16 cellular contexts compared by ENCODE assay signal in the genomic region with DNA sequence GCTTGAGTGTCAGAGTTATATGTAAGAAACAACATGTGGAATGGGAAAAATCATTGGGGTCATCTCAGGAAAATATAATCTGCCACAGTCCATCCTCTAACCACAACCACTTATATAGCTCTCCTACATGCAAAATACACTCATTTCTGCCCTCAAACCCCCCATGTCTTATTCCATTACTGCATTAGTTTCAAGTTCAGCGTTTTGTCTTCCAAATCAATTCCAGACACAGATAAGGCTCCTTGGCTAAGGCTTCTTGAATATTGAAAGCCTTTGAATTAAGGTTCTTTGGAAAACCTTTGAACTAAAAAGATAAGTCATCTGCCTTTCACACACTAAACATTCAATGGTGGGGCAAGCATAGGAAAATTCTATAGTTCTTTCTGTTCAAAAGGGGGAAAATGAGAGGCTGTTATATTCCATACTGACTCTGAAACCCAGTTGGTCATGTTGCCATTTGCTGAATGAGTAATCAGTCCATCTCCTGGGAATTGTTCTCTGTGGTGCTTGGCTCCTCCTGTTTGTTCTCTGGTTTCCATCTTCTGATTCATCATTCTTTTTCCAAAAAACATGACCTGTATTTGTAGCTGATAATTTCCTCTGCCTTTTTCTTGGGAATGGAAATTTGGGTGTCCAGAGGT.
A peak's percentile ranks its signal among the peaks of the same experiment; 100 is the strongest.
DNase-seq lines count a peak whose midpoint lies in the region; ATAC-seq, FAIRE-seq and TF ChIP-seq lines count a peak whose summit lies in the region.
"Had no signal": no experiment of that assay in that cellular context is flagged by ENCODE, and none has a peak within 500 bp of the region (broad histone marks: within the 10 kb centered on the region; RNA-seq: fewer than 3 reads in every experiment).

No MANE protein-coding gene starts in this region.

- H3K4me2 ChIP-seq in astrocyte (ENCODE audit: low read length): peak overlapping the region; percentile 66
- no peak overlapping the region for H3K4me2 ChIP-seq in H9 (ENCODE audit: insufficient read depth, insufficient read length, low read length)

- CTCF ChIA-PET in MCF 10A (lab: Yijun Ruan, JAX): interaction anchor here (0.6 to 1.0 kb wide), 3 partner anchors 76 to 182 kb away, joined by 3 read pairs; no protein-coding TSS in a partner anchor
- CTCF ChIA-PET in activated naive CD4-positive, alpha-beta T cell treated with anti-CD3 and anti-CD28 coated beads, Interleukin-2, amount 10 ng/mL, durations not matched to agents 7 days and 5 days (lab: Charles Lee): no interaction called here

- no peak overlapping the region for H2AK5ac ChIP-seq in H9 (ENCODE audit: insufficient read length, low read length)

- H3K23ac ChIP-seq in H9 (ENCODE audit: insufficient read length, low read depth, low read length): no peak overlapping the region

- H3K9ac ChIP-seq in astrocyte (ENCODE audit: low read length) (peak overlapping the region; percentile 14), H9 (ENCODE audit: extremely low read depth, insufficient read length, low read length) (no peak overlapping the region)

- no CpG with 5 or more reads among the region's 1 CpG for WGBS in H9 (ENCODE audit: extremely low coverage, insufficient read length, low lambda C conversion rate)

- H4K5ac ChIP-seq in H9 (ENCODE audit: insufficient read length, low read depth, low read length): no peak overlapping the region

- no peak overlapping the region for H3K18ac ChIP-seq in H9 (ENCODE audit: insufficient read length, low read depth, low read length)

- no peaks in the 10 kb centered on the region for H4K20me1 ChIP-seq in astrocyte (ENCODE audit: insufficient read depth, low read length)
- no peaks in the 10 kb centered on the region for H4K20me1 ChIP-seq in H9 (ENCODE audit: control insufficient read depth, insufficient read depth, insufficient read length)

- no peaks in the 10 kb centered on the region for H3K23me2 ChIP-seq in H9 (ENCODE audit: insufficient read length, low read depth, low read length, poor library complexity, severe bottlenecking)

- DNase-seq in MCF 10A (ENCODE audit: unreplicated experiment): peak; percentile 74
- DNase-seq in breast epithelium (ENCODE audit: low spot score in 2 of 2): no peak
- peak; percentile 71 for DNase-seq in astrocyte (ENCODE audit: low read depth)
- peak; percentile 5 for DNase-seq in glomerular visceral epithelial cell (ENCODE audit: extremely low spot score)
- DNase-seq in activated naive CD4-positive, alpha-beta T cell treated with anti-CD3 and anti-CD28 coated beads, Interleukin-2, amount 10 ng/mL, durations not matched to agents 7 days and 5 days: no peak
- no peak for DNase-seq in H9
- DNase-seq in GM19240 (ENCODE audit: insufficient read length, low spot score): no peak
- DNase-seq: activated CD4-positive, alpha-beta T cell treated with anti-CD3 and anti-CD28 coated beads for 36 hours; body of pancreas; NCI-H345; occipital lobe; testis had no signal

- no peak overlapping the region for H3K4me3 ChIP-seq in breast epithelium
- no peak overlapping the region for H3K4me3 ChIP-seq in astrocyte (ENCODE audit: insufficient read depth, low read depth, low read length)
- H3K4me3 ChIP-seq: body of pancreas, testis had no signal

- BruUV-seq in MCF 10A (replicated peaks; lab: Mats Ljungman, UMichigan): no TSS peak

- H2AFZ ChIP-seq in astrocyte (ENCODE audit: low read depth, low read length) (peak overlapping the region; percentile 29), H9 (ENCODE audit: low read length) (no peak overlapping the region)

- H3K4ac ChIP-seq in H9 (ENCODE audit: low read depth, low read length): no peak overlapping the region

- H3K36me3 ChIP-seq in breast epithelium: no peaks in the 10 kb centered on the region
- H3K36me3 ChIP-seq in astrocyte (ENCODE audit: insufficient read depth, low read length): no peaks in the 10 kb centered on the region

- no peak overlapping the region for H2BK5ac ChIP-seq in H9 (ENCODE audit: insufficient read length, low read length)

- no peaks in the 10 kb centered on the region for H3K9me3 ChIP-seq in breast epithelium
- H3K9me3 ChIP-seq in astrocyte (ENCODE audit: insufficient read depth, low read depth, low read length): no peaks in the 10 kb centered on the region
- H3K9me3 ChIP-seq in H9 (ENCODE audit: control insufficient read depth, low read depth, low read length): no peaks in the 10 kb centered on the region
- H3K9me3 ChIP-seq: body of pancreas, testis had no signal

- no peak overlapping the region for H3K14ac ChIP-seq in H9 (ENCODE audit: insufficient read depth, low read length)

- H2BK12ac ChIP-seq in H9 (ENCODE audit: insufficient read length, low read depth, low read length): no peak overlapping the region

- H4K91ac ChIP-seq in H9 (ENCODE audit: insufficient read length, low read depth, low read length): no peak overlapping the region

- H3K9me3 Mint-ChIP-seq in MCF 10A (ENCODE audit: unreplicated experiment) (no peaks in the 10 kb centered on the region), astrocyte (ENCODE audit: unreplicated experiment) (no peaks in the 10 kb centered on the region), H9 (no peaks in the 10 kb centered on the region)
- H3K9me3 Mint-ChIP-seq in activated naive CD4-positive, alpha-beta T cell treated with anti-CD3 and anti-CD28 coated beads, Interleukin-2, amount 10 ng/mL, durations not matched to agents 7 days and 5 days: no peaks in the 10 kb centered on the region

- no peak overlapping the region for H2BK120ac ChIP-seq in H9 (ENCODE audit: low read depth, low read length, poor library complexity, severe bottlenecking)

- H3K27me3 ChIP-seq in breast epithelium (no peaks in the 10 kb centered on the region), astrocyte (ENCODE audit: insufficient read depth, low read length) (no peaks in the 10 kb centered on the region), H9 (ENCODE audit: insufficient read depth, low read length) (no peaks in the 10 kb centered on the region)
- H3K27me3 ChIP-seq: body of pancreas, testis had no signal

- no peak overlapping the region for H2BK20ac ChIP-seq in H9 (ENCODE audit: low read depth, low read length, poor library complexity, severe bottlenecking)

- no peaks in the 10 kb centered on the region for H3K79me2 ChIP-seq in astrocyte (ENCODE audit: insufficient read depth, low read length)
- no peaks in the 10 kb centered on the region for H3K79me2 ChIP-seq in H9 (ENCODE audit: insufficient read depth, low read length)

- TF ChIP-seq CTCF in MCF 10A (IDR thresholded peaks at IDR 0.05; ENCODE audit: unreplicated experiment) (no peak), breast epithelium (IDR thresholded peaks at IDR 0.05) (no peak), astrocyte (IDR thresholded peaks at IDR 0.05; ENCODE audit: insufficient read depth, low read depth, low read length) (no peak), H9 (conservative IDR thresholded peaks at IDR 0.05) (no peak)

- no peak for ATAC-seq in GM18498 (IDR thresholded peaks at IDR 0.05; ENCODE audit: unreplicated experiment)
- ATAC-seq: activated CD4-positive, alpha-beta T cell treated with anti-CD3 and anti-CD28 coated beads for 36 hours; body of pancreas had no signal

- H3K79me1 ChIP-seq in H9 (ENCODE audit: insufficient read depth, low read depth, low read length, poor library complexity, severe bottlenecking): no peaks in the 10 kb centered on the region

- H3K27ac ChIP-seq in breast epithelium (no peak overlapping the region), astrocyte (ENCODE audit: low read depth, low read length) (peak overlapping the region; percentile 74), H9 (ENCODE audit: insufficient read length, low read depth, low read length) (no peak overlapping the region)
- H3K27ac ChIP-seq: body of pancreas, testis had no signal

- H3K36me3 Mint-ChIP-seq in MCF 10A (ENCODE audit: insufficient read depth, unreplicated experiment) (no peaks in the 10 kb centered on the region), astrocyte (ENCODE audit: low read depth, unreplicated experiment) (no peaks in the 10 kb centered on the region), H9 (ENCODE audit: insufficient read depth in 1 of 3, low read depth in 3 of 3) (no peaks in the 10 kb centered on the region)
- H3K36me3 Mint-ChIP-seq in activated naive CD4-positive, alpha-beta T cell treated with anti-CD3 and anti-CD28 coated beads, Interleukin-2, amount 10 ng/mL, durations not matched to agents 7 days and 5 days: no peaks in the 10 kb centered on the region

- H4K8ac ChIP-seq in H9 (replicated peaks; ENCODE audit: insufficient read length, low read depth, low read length): no peak overlapping the region

- H3K4me1 Mint-ChIP-seq in MCF 10A (ENCODE audit: insufficient read depth, unreplicated experiment) (peaks cover 35% of the 10 kb centered on the region), astrocyte (ENCODE audit: low read depth, unreplicated experiment) (peaks cover 15% of the 10 kb centered on the region), H9 (no peaks in the 10 kb centered on the region)
- no peaks in the 10 kb centered on the region for H3K4me1 Mint-ChIP-seq in activated naive CD4-positive, alpha-beta T cell treated with anti-CD3 and anti-CD28 coated beads, Interleukin-2, amount 10 ng/mL, durations not matched to agents 7 days and 5 days
- H3K4me1 Mint-ChIP-seq: activated CD4-positive, alpha-beta T cell treated with anti-CD3 and anti-CD28 coated beads for 36 hours had no signal

- H3K27me3 Mint-ChIP-seq in MCF 10A (ENCODE audit: insufficient read depth, unreplicated experiment) (no peaks in the 10 kb centered on the region), astrocyte (ENCODE audit: low read depth, unreplicated experiment) (no peaks in the 10 kb centered on the region), H9 (ENCODE audit: low read depth) (no peaks in the 10 kb centered on the region)
- H3K27me3 Mint-ChIP-seq in activated naive CD4-positive, alpha-beta T cell treated with anti-CD3 and anti-CD28 coated beads, Interleukin-2, amount 10 ng/mL, durations not matched to agents 7 days and 5 days: no peaks in the 10 kb centered on the region
- H3K27me3 Mint-ChIP-seq: activated CD4-positive, alpha-beta T cell treated with anti-CD3 and anti-CD28 coated beads for 36 hours had no signal

- H3K4me3 Mint-ChIP-seq in MCF 10A (ENCODE audit: unreplicated experiment) (no peak overlapping the region), astrocyte (ENCODE audit: unreplicated experiment) (no peak overlapping the region), H9 (no peak overlapping the region)
- H3K4me3 Mint-ChIP-seq in activated naive CD4-positive, alpha-beta T cell treated with anti-CD3 and anti-CD28 coated beads, Interleukin-2, amount 10 ng/mL, durations not matched to agents 7 days and 5 days: no peak overlapping the region
- H3K4me3 Mint-ChIP-seq: activated CD4-positive, alpha-beta T cell treated with anti-CD3 and anti-CD28 coated beads for 36 hours had no signal

- FAIRE-seq in astrocyte (lab: Jason Lieb, UNC): peak; percentile 71
- FAIRE-seq: A204.1, D721Med, endometrium had no signal

- intact Hi-C loops in MCF 10A (cut with micrococcal nuclease) (no loop called here), breast epithelium (cut with DNase I; ENCODE audit: low total_unique reads) (no loop called here)

- H3K4me1 ChIP-seq in breast epithelium (no peaks in the 10 kb centered on the region), astrocyte (ENCODE audit: insufficient read depth, low read length) (peaks cover 26% of the 10 kb centered on the region), H9 (ENCODE audit: insufficient read depth, low read length) (no peaks in the 10 kb centered on the region; the same call in 1 of the 2 replicates)
- H3K4me1 ChIP-seq: body of pancreas, testis had no signal

- H3T11ph ChIP-seq in H9 (ENCODE audit: low read length): no peak overlapping the region

- H3K27ac Mint-ChIP-seq in MCF 10A (ENCODE audit: low read depth, unreplicated experiment) (peak overlapping the region; percentile 33), astrocyte (ENCODE audit: unreplicated experiment) (no peak overlapping the region), H9 (no peak overlapping the region)
- H3K27ac Mint-ChIP-seq in activated naive CD4-positive, alpha-beta T cell treated with anti-CD3 and anti-CD28 coated beads, Interleukin-2, amount 10 ng/mL, durations not matched to agents 7 days and 5 days: no peak overlapping the region
- H3K27ac Mint-ChIP-seq: activated CD4-positive, alpha-beta T cell treated with anti-CD3 and anti-CD28 coated beads for 36 hours had no signal

- no peak overlapping the region for H2BK15ac ChIP-seq in H9 (ENCODE audit: low read depth, low read length)

- no peak overlapping the region for H3K56ac ChIP-seq in H9 (ENCODE audit: insufficient read length, low read depth, low read length)

- TF ChIP-seq POLR2A in breast epithelium (IDR thresholded peaks at IDR 0.05): no peak

- POLR2A ChIA-PET in MCF 10A (lab: Yijun Ruan, JAX): interaction anchor here (0.7 kb wide), 2 partner anchors 116 to 186 kb away, joined by 3 read pairs; no protein-coding TSS in a partner anchor

Comparison
In these comparisons a context has a peak if more than half of its experiments do, and no peak if none do; other contexts are left out.
1. DNase-seq: peak in MCF 10A (single experiment), astrocyte (single experiment) and glomerular visceral epithelial cell (single experiment); none in breast epithelium (0 of 2), activated naive CD4-positive, alpha-beta T cell treated with anti-CD3 and anti-CD28 coated beads, Interleukin-2, amount 10 ng/mL, durations not matched to agents 7 days and 5 days (single experiment), H9 (single experiment) and GM19240 (single experiment).